Comparison of ENCODE assay signal across 2 cellular contexts in the genomic region with DNA sequence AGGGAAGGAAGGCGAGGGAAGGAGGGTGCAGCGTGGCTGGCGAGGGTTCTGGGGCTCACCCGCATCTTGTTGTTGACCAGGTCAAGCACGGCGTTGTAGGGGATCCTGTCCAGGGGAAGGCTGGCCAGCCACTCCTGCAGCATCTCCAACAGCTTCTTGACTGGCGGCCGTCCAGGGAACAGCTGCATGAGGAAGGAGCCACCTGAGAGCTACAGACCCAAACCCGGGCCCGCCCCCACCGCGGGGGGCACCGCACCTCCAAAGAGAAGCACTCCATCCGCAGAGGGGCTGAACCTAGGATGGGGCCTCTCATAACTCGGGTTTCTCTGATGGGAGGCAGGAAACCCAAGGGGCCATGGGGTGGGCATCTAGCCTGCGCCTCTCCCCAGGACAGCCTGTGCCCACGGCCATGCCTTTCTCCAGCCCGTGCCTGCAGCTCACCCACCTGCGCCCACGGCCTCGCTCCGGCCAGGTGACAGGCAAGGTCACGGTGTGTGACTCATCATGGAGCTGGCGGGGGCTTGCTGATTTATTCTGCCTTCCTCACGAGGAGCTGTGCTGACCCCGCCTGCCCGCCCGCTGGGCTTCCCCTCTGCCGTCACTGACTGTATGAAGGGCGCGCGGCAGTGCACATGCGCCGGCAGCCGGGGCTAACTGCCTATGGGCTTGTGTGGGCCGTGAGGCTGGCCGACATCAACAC.
TF ChIP-seq lines count a peak whose summit lies in the region.

No MANE protein-coding gene starts in this region.

TF ChIP-seq in GM23338, 12 proteins besides CTCF, POLR2A, EP300 and RAD21:
- TF ChIP-seq JUNB (IDR thresholded peaks at IDR 0.05; ENCODE audit: unreplicated experiment): no peak
- TF ChIP-seq, protein P1, sequence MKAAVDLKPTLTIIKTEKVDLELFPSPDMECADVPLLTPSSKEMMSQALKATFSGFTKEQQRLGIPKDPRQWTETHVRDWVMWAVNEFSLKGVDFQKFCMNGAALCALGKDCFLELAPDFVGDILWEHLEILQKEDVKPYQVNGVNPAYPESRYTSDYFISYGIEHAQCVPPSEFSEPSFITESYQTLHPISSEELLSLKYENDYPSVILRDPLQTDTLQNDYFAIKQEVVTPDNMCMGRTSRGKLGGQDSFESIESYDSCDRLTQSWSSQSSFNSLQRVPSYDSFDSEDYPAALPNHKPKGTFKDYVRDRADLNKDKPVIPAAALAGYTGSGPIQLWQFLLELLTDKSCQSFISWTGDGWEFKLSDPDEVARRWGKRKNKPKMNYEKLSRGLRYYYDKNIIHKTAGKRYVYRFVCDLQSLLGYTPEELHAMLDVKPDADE (IDR thresholded peaks at IDR 0.05): no peak

TF ChIP-seq in GM12878, 131 proteins besides CTCF, POLR2A, EP300 and RAD21:
- TF ChIP-seq HDAC2 (IDR thresholded peaks at IDR 0.05) (no peak), RB1 (IDR thresholded peaks at IDR 0.05; ENCODE audit: borderline replicate concordance) (no peak), ASH2L (IDR thresholded peaks at IDR 0.05; ENCODE audit: borderline replicate concordance, low read depth) (no peak), NFXL1 (IDR thresholded peaks at IDR 0.05; ENCODE audit: borderline replicate concordance) (no peak), NBN (IDR thresholded peaks at IDR 0.05) (no peak), POU2F2 (IDR thresholded peaks at IDR 0.05; ENCODE audit: borderline replicate concordance, low read depth, low read length) (no peak), NRF1 (conservative IDR thresholded peaks at IDR 0.05; ENCODE audit: low read depth, low read length) (no peak), CHD2 (IDR thresholded peaks at IDR 0.05; ENCODE audit: borderline replicate concordance, low read depth, low read length) (no peak), CEBPB (IDR thresholded peaks at IDR 0.05; ENCODE audit: borderline replicate concordance in 1 of 2, low read depth in 2 of 2, low read length in 2 of 2) (no peak)
- TF ChIP-seq, protein P2, sequence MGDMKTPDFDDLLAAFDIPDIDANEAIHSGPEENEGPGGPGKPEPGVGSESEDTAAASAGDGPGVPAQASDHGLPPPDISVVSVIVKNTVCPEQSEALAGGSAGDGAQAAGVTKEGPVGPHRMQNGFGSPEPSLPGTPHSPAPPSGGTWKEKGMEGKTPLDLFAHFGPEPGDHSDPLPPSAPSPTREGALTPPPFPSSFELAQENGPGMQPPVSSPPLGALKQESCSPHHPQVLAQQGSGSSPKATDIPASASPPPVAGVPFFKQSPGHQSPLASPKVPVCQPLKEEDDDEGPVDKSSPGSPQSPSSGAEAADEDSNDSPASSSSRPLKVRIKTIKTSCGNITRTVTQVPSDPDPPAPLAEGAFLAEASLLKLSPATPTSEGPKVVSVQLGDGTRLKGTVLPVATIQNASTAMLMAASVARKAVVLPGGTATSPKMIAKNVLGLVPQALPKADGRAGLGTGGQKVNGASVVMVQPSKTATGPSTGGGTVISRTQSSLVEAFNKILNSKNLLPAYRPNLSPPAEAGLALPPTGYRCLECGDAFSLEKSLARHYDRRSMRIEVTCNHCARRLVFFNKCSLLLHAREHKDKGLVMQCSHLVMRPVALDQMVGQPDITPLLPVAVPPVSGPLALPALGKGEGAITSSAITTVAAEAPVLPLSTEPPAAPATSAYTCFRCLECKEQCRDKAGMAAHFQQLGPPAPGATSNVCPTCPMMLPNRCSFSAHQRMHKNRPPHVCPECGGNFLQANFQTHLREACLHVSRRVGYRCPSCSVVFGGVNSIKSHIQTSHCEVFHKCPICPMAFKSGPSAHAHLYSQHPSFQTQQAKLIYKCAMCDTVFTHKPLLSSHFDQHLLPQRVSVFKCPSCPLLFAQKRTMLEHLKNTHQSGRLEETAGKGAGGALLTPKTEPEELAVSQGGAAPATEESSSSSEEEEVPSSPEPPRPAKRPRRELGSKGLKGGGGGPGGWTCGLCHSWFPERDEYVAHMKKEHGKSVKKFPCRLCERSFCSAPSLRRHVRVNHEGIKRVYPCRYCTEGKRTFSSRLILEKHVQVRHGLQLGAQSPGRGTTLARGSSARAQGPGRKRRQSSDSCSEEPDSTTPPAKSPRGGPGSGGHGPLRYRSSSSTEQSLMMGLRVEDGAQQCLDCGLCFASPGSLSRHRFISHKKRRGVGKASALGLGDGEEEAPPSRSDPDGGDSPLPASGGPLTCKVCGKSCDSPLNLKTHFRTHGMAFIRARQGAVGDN (IDR thresholded peaks at IDR 0.05): no peak
- TF ChIP-seq, protein P3, sequence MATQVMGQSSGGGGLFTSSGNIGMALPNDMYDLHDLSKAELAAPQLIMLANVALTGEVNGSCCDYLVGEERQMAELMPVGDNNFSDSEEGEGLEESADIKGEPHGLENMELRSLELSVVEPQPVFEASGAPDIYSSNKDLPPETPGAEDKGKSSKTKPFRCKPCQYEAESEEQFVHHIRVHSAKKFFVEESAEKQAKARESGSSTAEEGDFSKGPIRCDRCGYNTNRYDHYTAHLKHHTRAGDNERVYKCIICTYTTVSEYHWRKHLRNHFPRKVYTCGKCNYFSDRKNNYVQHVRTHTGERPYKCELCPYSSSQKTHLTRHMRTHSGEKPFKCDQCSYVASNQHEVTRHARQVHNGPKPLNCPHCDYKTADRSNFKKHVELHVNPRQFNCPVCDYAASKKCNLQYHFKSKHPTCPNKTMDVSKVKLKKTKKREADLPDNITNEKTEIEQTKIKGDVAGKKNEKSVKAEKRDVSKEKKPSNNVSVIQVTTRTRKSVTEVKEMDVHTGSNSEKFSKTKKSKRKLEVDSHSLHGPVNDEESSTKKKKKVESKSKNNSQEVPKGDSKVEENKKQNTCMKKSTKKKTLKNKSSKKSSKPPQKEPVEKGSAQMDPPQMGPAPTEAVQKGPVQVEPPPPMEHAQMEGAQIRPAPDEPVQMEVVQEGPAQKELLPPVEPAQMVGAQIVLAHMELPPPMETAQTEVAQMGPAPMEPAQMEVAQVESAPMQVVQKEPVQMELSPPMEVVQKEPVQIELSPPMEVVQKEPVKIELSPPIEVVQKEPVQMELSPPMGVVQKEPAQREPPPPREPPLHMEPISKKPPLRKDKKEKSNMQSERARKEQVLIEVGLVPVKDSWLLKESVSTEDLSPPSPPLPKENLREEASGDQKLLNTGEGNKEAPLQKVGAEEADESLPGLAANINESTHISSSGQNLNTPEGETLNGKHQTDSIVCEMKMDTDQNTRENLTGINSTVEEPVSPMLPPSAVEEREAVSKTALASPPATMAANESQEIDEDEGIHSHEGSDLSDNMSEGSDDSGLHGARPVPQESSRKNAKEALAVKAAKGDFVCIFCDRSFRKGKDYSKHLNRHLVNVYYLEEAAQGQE (IDR thresholded peaks at IDR 0.05; ENCODE audit: low read depth, low read length): no peak
- TF ChIP-seq, protein P4, sequence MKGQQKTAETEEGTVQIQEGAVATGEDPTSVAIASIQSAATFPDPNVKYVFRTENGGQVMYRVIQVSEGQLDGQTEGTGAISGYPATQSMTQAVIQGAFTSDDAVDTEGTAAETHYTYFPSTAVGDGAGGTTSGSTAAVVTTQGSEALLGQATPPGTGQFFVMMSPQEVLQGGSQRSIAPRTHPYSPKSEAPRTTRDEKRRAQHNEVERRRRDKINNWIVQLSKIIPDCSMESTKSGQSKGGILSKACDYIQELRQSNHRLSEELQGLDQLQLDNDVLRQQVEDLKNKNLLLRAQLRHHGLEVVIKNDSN (IDR thresholded peaks at IDR 0.05; ENCODE audit: borderline replicate concordance, extremely low read length, insufficient read depth, low read depth, low read length): no peak
